ENCODE assay signal across 30 cellular contexts in the genomic region with DNA sequence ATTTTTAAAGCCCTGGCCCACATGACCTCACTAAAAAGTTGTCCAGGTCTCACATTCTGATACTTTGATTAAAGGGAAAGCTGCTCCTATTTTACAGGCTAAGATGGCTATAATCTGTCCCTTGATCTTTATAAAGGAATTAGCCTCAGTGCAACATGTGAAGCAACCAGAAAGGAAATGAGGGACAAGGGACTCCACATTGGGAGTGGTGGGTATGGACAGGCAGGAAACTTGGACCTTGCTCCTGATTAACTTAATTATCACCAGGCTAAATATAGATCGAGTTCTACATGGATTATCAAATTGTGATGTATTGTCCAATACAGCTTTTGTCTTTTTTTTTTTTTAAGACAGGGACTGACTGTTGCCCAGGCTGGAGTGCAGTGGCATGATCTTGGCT. TPM values are rescaled to one million over a fixed set of nuclear protein-coding genes. Genes with fewer than 3 reads are reported as not detected.
"Had no signal": no experiment of that assay in that cellular context is flagged by ENCODE, and none has a peak within 500 bp of the region (broad histone marks: within the 10 kb centered on the region; RNA-seq: fewer than 3 reads in every experiment).

No MANE protein-coding gene starts in this region.

- H3K27me3 ChIP-seq: brain microvascular endothelial cell, colonic mucosa, esophagus squamous epithelium, heart left ventricle had no signal

- H3K4me1 Mint-ChIP-seq: activated T-helper 17 cell treated with anti-CD3 and anti-CD28 coated beads, Interleukin-2, amount 50 U/mL, for 72 hours had no signal

- H3K4me3 Mint-ChIP-seq: activated B cell treated with CpG ODN at 0.5 μM for 24 hours; activated CD8-positive, alpha-beta T cell treated with anti-CD3 and anti-CD28 coated beads for 36 hours; activated naive CD8-positive, alpha-beta T cell; activated T-cell treated with anti-CD3 and anti-CD28 coated beads, Interleukin-2, amount 50 U/mL, for 4 hours; activated T-helper 17 cell treated with anti-CD3 and anti-CD28 coated beads, Interleukin-2, amount 50 U/mL, for 72 hours had no signal

- H3K27ac ChIP-seq: brain microvascular endothelial cell, epithelial cell of prostate, esophagus squamous epithelium, heart left ventricle, VCaP had no signal

- H3K9me3 ChIP-seq: colonic mucosa, esophagus squamous epithelium had no signal

- DNase-seq: activated B cell treated with CpG ODN at 0.5 μM for 24 hours; activated CD4-positive, alpha-beta T cell treated with anti-CD3 and anti-CD28 coated beads for 48 hours; activated CD4-positive, alpha-beta T cell treated with anti-CD3 and anti-CD28 coated beads, Interleukin-2, amount 50 U/mL, for 1 hour; activated CD4-positive, alpha-beta T cell treated with anti-CD3 and anti-CD28 coated beads, Interleukin-2, amount 50 U/mL, for 48 hours; activated CD8-positive, alpha-beta memory T cell treated with anti-CD3 and anti-CD28 coated beads for 24 hours; activated CD8-positive, alpha-beta T cell treated with anti-CD3 and anti-CD28 coated beads for 36 hours; activated effector memory CD4-positive, alpha-beta T cell treated with Interleukin-2 at 50 U/mL for 16 hours; activated gamma-delta T cell treated with Interleukin-2 at 50 U/mL for 16 hours; activated naive CD4-positive, alpha-beta T cell treated with anti-CD3 and anti-CD28 coated beads, Interleukin-2, amount 50 U/mL, for 16 hours; activated naive CD4-positive, alpha-beta T cell treated with Interleukin-2 at 50 U/mL for 16 hours; activated T-cell treated with anti-CD3 and anti-CD28 coated beads, Interleukin-2, amount 50 U/mL, for 4 hours; amniotic stem cell; anterior cingulate cortex; brain microvascular endothelial cell; caudate nucleus; colonic mucosa; effector memory CD4-positive, alpha-beta T cell; esophagus squamous epithelium; heart left ventricle had no signal

- H3K4me1 ChIP-seq: colonic mucosa, esophagus squamous epithelium had no signal

- H3K4me3 ChIP-seq: colonic mucosa, esophagus squamous epithelium, heart left ventricle had no signal

- H3K36me3 ChIP-seq: brain microvascular endothelial cell, colonic mucosa, esophagus squamous epithelium had no signal

- H3K9me3 Mint-ChIP-seq: activated B cell treated with CpG ODN at 0.5 μM for 24 hours; activated CD8-positive, alpha-beta T cell treated with anti-CD3 and anti-CD28 coated beads for 36 hours; activated T-cell treated with anti-CD3 and anti-CD28 coated beads, Interleukin-2, amount 50 U/mL, for 4 hours had no signal

- H3K27ac Mint-ChIP-seq: activated B cell treated with CpG ODN at 0.5 μM for 24 hours; activated CD8-positive, alpha-beta T cell treated with anti-CD3 and anti-CD28 coated beads for 36 hours; activated naive CD8-positive, alpha-beta T cell; activated T-helper 17 cell treated with anti-CD3 and anti-CD28 coated beads, Interleukin-2, amount 50 U/mL, for 72 hours had no signal

- ATAC-seq: activated CD4-positive, CD25-positive, alpha-beta regulatory T cell treated with anti-CD3 and anti-CD28 coated beads, Interleukin-2, amount 50 U/mL, for 24 hours; activated CD8-positive, alpha-beta T cell treated with anti-CD3 and anti-CD28 coated beads for 36 hours; activated T-cell treated with anti-CD3 and anti-CD28 coated beads, Interleukin-2, amount 50 U/mL, for 4 hours; activated T-helper 17 cell treated with anti-CD3 and anti-CD28 coated beads, Interleukin-2, amount 50 U/mL, for 72 hours; heart left ventricle had no signal

RNA-seq across cellular contexts. Expression of a gene that starts 25.7 kb away (rescaled TPM):
- total RNA-seq: activated B cell treated with CpG ODN at 0.5 μM for 24 hours; activated CD8-positive, alpha-beta T cell treated with anti-CD3 and anti-CD28 coated beads for 36 hours; activated T-helper 17 cell treated with anti-CD3 and anti-CD28 coated beads, Interleukin-2, amount 50 U/mL, for 72 hours; astrocyte; dermis microvascular lymphatic vessel endothelial cell; endothelial cell of umbilical vein; frontal cortex; T-helper 1 cell treated with Interleukin-12 subunit alpha and Interleukin-12 subunit beta and Interleukin-4 antibody, amounts not matched to agents 30 ng/mL and 1 ng/mL, for 36 hours had no signal
- polyA plus RNA-seq: endothelial cell of umbilical vein, fibroblast of lung had no signal
